Comparison of ENCODE assay signal across 9 cellular contexts in the genomic region with DNA sequence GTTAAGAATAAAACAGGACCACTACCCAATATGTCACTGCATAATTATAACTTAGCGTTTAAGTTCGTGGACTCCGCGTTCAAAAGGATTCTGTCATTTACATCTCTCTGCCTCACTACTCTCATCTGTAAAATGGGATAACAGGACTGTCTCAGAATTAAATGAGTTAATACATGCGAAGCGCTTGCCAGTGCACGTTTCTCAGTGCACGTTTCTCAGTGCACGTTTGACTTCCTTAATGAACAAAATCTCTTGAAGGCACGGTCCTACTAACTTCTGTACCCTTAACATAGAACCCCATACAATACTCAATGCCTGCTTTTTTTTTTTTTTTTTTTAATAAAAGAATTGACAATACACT. TPM values are rescaled to one million over a fixed set of nuclear protein-coding genes. Genes with fewer than 3 reads are reported as not detected.
DNase-seq lines count a peak whose midpoint lies in the region; ATAC-seq and TF ChIP-seq lines count a peak whose summit lies in the region.
"Had no signal": no experiment of that assay in that cellular context is flagged by ENCODE, and none has a peak within 500 bp of the region (broad histone marks: within the 10 kb centered on the region; RNA-seq: fewer than 3 reads in every experiment).

No MANE protein-coding gene starts in this region.

- TF ChIP-seq CTCF in 22Rv1 (IDR thresholded peaks at IDR 0.05): no peak
- no peak for TF ChIP-seq CTCF in activated B cell treated with CpG ODN at 0.5 μM for 24 hours (IDR thresholded peaks at IDR 0.05)
- TF ChIP-seq CTCF in hepatocyte (IDR thresholded peaks at IDR 0.05; ENCODE audit: poor library complexity): no peak
- TF ChIP-seq CTCF in smooth muscle cell (IDR thresholded peaks at IDR 0.05; ENCODE audit: borderline replicate concordance, insufficient read depth, poor library complexity, severe bottlenecking): no peak

- H3K4me2 ChIP-seq in hepatocyte (peak overlapping the region; percentile 85), smooth muscle cell (peak overlapping the region; percentile 82)

- H3K27ac ChIP-seq in 22Rv1 (peak overlapping the region; percentile 88), hepatocyte (peak overlapping the region; percentile 97), smooth muscle cell (ENCODE audit: low read depth) (peak overlapping the region; percentile 99)

- WGBS in hepatocyte (ENCODE audit: low lambda C conversion rate, missing lambda C conversion rate): 21% methylated on average over 10 of the region's 10 CpGs
- WGBS in smooth muscle cell (ENCODE audit: low lambda C conversion rate): 26% methylated on average over 10 of the region's 10 CpGs

- peak overlapping the region; percentile 48 for H2AFZ ChIP-seq in hepatocyte
- H2AFZ ChIP-seq in smooth muscle cell (ENCODE audit: low read depth): peak overlapping the region; percentile 91

- peaks cover 2% of the 10 kb centered on the region for H3K9me3 Mint-ChIP-seq in activated B cell treated with CpG ODN at 0.5 μM for 24 hours

- H3K36me3 ChIP-seq in hepatocyte (replicated peaks; ENCODE audit: insufficient read depth, low read depth) (no peaks in the 10 kb centered on the region), smooth muscle cell (ENCODE audit: low read depth) (peaks cover 3% of the 10 kb centered on the region)

- no peaks in the 10 kb centered on the region for H4K20me1 ChIP-seq in hepatocyte (ENCODE audit: insufficient read depth, poor library complexity, severe bottlenecking)
- H4K20me1 ChIP-seq in smooth muscle cell (ENCODE audit: low read depth): no peaks in the 10 kb centered on the region

- peak overlapping the region; percentile 40 for H3K4me3 ChIP-seq in hepatocyte
- peak overlapping the region; percentile 84 for H3K4me3 ChIP-seq in smooth muscle cell

- no peaks in the 10 kb centered on the region for H3K27me3 ChIP-seq in hepatocyte
- H3K27me3 ChIP-seq in smooth muscle cell (ENCODE audit: low read depth): no peaks in the 10 kb centered on the region

- no peak for DNase-seq in activated B cell treated with CpG ODN at 0.5 μM for 24 hours
- DNase-seq in hepatocyte (ENCODE audit: low spot score): no peak
- no peak for DNase-seq in smooth muscle cell (lab: John Stamatoyannopoulos, UW; ENCODE audit: unreplicated experiment)
- no peak for DNase-seq in stimulated activated naive CD4-positive, alpha-beta T cell treated with Interleukin-2 at 50 U/mL for 16 hours (lab: John Stamatoyannopoulos, UW)
- DNase-seq in RPMI8226: no peak

- H3K36me3 Mint-ChIP-seq in activated B cell treated with CpG ODN at 0.5 μM for 24 hours (ENCODE audit: low read depth): peaks cover 19% of the 10 kb centered on the region

- intact Hi-C loops in activated B cell treated with CpG ODN at 0.5 μM for 24 hours (cut with micrococcal nuclease): loop anchor here (1.0 to 5.0 kb wide), 11 partner anchors 54 to 1675 kb away; a partner anchor contains a TSS

- peak overlapping the region; percentile 96 for H3K4me3 Mint-ChIP-seq in activated B cell treated with CpG ODN at 0.5 μM for 24 hours

- no peaks in the 10 kb centered on the region for H3F3A ChIP-seq in smooth muscle cell (ENCODE audit: low read depth)

- H3K4me1 ChIP-seq in hepatocyte (ENCODE audit: insufficient read depth) (peaks cover 8% of the 10 kb centered on the region), smooth muscle cell (ENCODE audit: low read depth) (peaks cover 11% of the 10 kb centered on the region)

- no peaks in the 10 kb centered on the region for H3K9me2 ChIP-seq in hepatocyte (replicated peaks; ENCODE audit: insufficient read depth)

- H3K9me3 ChIP-seq in hepatocyte (ENCODE audit: low read depth) (no peaks in the 10 kb centered on the region), smooth muscle cell (replicated peaks; ENCODE audit: low read depth) (no peaks in the 10 kb centered on the region)

- POLR2A ChIA-PET in activated B cell treated with CpG ODN at 0.5 μM for 24 hours (lab: Charles Lee): interaction anchor here (0.7 to 1.7 kb wide), 8 partner anchors 20 to 1501 kb away, joined by 3 to 21 read pairs (median 6); a partner anchor contains a TSS

- peaks cover 36% of the 10 kb centered on the region for H3K4me1 Mint-ChIP-seq in activated B cell treated with CpG ODN at 0.5 μM for 24 hours

- peak overlapping the region; percentile 97 for H3K27ac Mint-ChIP-seq in activated B cell treated with CpG ODN at 0.5 μM for 24 hours

- H3K9ac ChIP-seq in smooth muscle cell (ENCODE audit: low read depth): peak overlapping the region; percentile 98

- CTCF ChIA-PET in activated B cell treated with CpG ODN at 0.5 μM for 24 hours (lab: Charles Lee): interaction anchor here (1.6 kb wide), 1 partner anchor 53 kb away, joined by 3 read pairs; no protein-coding TSS in a partner anchor

- ATAC-seq in GM18508 (IDR thresholded peaks at IDR 0.05; ENCODE audit: insufficient read depth, unreplicated experiment) (peak; percentile 7), HG03159 (IDR thresholded peaks at IDR 0.05; ENCODE audit: unreplicated experiment) (peak; percentile 29), activated B cell treated with CpG ODN at 0.5 μM for 24 hours (ENCODE audit: low read depth) (peak; percentile 18)

- H3K79me2 ChIP-seq in hepatocyte: peaks cover 47% of the 10 kb centered on the region
- peaks cover 57% of the 10 kb centered on the region for H3K79me2 ChIP-seq in smooth muscle cell (ENCODE audit: low read depth)

- H3K27me3 Mint-ChIP-seq in activated B cell treated with CpG ODN at 0.5 μM for 24 hours: no peaks in the 10 kb centered on the region

RNA-seq across cellular contexts. Expression of a gene that starts 0.5 kb away (rescaled TPM):
- total RNA-seq in activated B cell treated with CpG ODN at 0.5 μM for 24 hours (29.7 and 29.9 TPM in 2 replicates), hepatocyte (12.7 and 21.4 TPM in 2 replicates), smooth muscle cell (29.3 and 33.5 TPM in 2 replicates)
- polyA plus RNA-seq in hepatocyte (16.8 and 23.7 TPM in 2 replicates), smooth muscle cell (27.0 and 29.5 TPM in 2 replicates)

RNA-seq across cellular contexts. Expression of a gene that starts 0.7 kb away (rescaled TPM):
- total RNA-seq in activated B cell treated with CpG ODN at 0.5 μM for 24 hours (22.1 and 22.9 TPM in 2 replicates), hepatocyte (9.2 and 11.6 TPM in 2 replicates), smooth muscle cell (17.6 and 18.8 TPM in 2 replicates)
- polyA plus RNA-seq in hepatocyte (5.3 and 7.5 TPM in 2 replicates), smooth muscle cell (15.8 and 17.0 TPM in 2 replicates)

RNA-seq across cellular contexts. Expression of a gene that starts 59.8 kb away (rescaled TPM):
- total RNA-seq in activated B cell treated with CpG ODN at 0.5 μM for 24 hours: 0.78 and 1.0 TPM in 2 replicates
- total RNA-seq in hepatocyte: 48.3 and 64.6 TPM in 2 replicates
- 47.7 and 63.6 TPM in 2 replicates for polyA plus RNA-seq in hepatocyte
- total RNA-seq in smooth muscle cell: 3.8 and 5.1 TPM in 2 replicates
- 8.8 and 10.9 TPM in 2 replicates for polyA plus RNA-seq in smooth muscle cell
- total RNA-seq: HT1080 had no signal
